8 cellular contexts compared by ENCODE assay signal in the genomic region with DNA sequence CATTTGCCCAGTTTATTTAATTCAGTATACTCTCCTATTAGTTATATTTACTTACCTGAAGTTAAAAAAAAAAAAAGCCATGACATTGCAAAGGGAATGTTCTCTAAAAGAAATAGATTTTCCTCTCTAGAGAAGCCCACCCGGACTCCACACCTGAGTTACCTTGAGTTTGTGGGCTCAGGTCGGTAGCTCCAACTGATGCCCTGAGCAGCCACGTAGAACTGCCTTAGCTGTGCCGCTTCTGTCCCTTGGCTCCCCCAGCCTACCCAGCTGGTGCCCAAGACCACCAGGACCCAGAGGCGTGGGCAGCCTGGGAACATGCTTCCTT.
DNase-seq lines count a peak whose midpoint lies in the region; ATAC-seq and TF ChIP-seq lines count a peak whose summit lies in the region.

No MANE protein-coding gene starts in this region.

- H3K4me1 ChIP-seq in duodenal mucosa (ENCODE audit: control insufficient read depth in 1 of 2, insufficient read depth in 2 of 2, low read length in 2 of 2), result peaks cover 13 to 15% of the 10 kb centered on the region in 2 donors

- TF ChIP-seq CTCF in HL-60 (IDR thresholded peaks at IDR 0.05; ENCODE audit: insufficient read depth, low read length), result no peak

- H3K27me3 ChIP-seq in HL-60 (ENCODE audit: insufficient read depth, poor library complexity, severe bottlenecking), result peaks cover 2% of the 10 kb centered on the region
- H3K27me3 ChIP-seq in duodenal mucosa (ENCODE audit: control insufficient read depth in 1 of 2, insufficient read depth in 2 of 2, low read length in 2 of 2), result peaks cover 0 to 5% of the 10 kb centered on the region in 2 donors

- DNase-seq in activated CD4-positive, CD25-positive, alpha-beta regulatory T cell treated with anti-CD3 and anti-CD28 coated beads, Interleukin-2, amount 50 U/mL, for 72 hours, result no peak
- DNase-seq in HL-60 (ENCODE audit: low read depth in 1 of 2, low spot score in 1 of 2) (no peak), HuH-7 (ENCODE audit: low spot score) (no peak), NCI-H1694 (lab: John Stamatoyannopoulos, UW) (no peak)

- H3K36me3 ChIP-seq in duodenal mucosa (ENCODE audit: control insufficient read depth in 1 of 2, insufficient read depth in 2 of 2, low read length in 2 of 2), result no peaks in the 10 kb centered on the region

- no peaks in the 10 kb centered on the region for H3K9me3 ChIP-seq in duodenal mucosa (ENCODE audit: control insufficient read depth in 1 of 2, low read length in 2 of 2)

- H3K9ac ChIP-seq in duodenal mucosa (ENCODE audit: low read depth in 1 of 2, low read length in 2 of 2), result peak overlapping the region; percentile 21 to 63

- H3K27ac ChIP-seq in HL-60 (replicated peaks), result no peak overlapping the region
- no peak overlapping the region for H3K27ac ChIP-seq in duodenal mucosa (ENCODE audit: low read depth, low read length)
- H3K27ac ChIP-seq in skin epidermis, result peak overlapping the region in 8 of 21 experiments; percentile 22 to 74 (median 46)

- H3K4me3 ChIP-seq in HL-60 (replicated peaks; ENCODE audit: insufficient read depth, low read length), result peak overlapping the region; percentile 37
- H3K4me3 ChIP-seq in duodenal mucosa (ENCODE audit: low read depth in 1 of 2, low read length in 2 of 2), result peak overlapping the region; percentile 55 to 72
- peak overlapping the region in 4 of 7 experiments; percentile 2 to 17 (median 7) for H3K4me3 ChIP-seq in skin epidermis

- ATAC-seq in activated CD4-positive, CD25-positive, alpha-beta regulatory T cell treated with anti-CD3 and anti-CD28 coated beads, Interleukin-2, amount 50 U/mL, for 24 hours, result peak; percentile 5 to 22
- ATAC-seq in HG03457 (IDR thresholded peaks at IDR 0.05; ENCODE audit: unreplicated experiment), result no peak

Comparison
In these comparisons a context has a peak if more than half of its experiments do, and no peak if none do; other contexts are left out.
1. H3K4me3 ChIP-seq: peak in every context shown above with its lines; median percentile 64 in duodenal mucosa; 37 in HL-60; 7 in skin epidermis.